13 cellular contexts compared by ENCODE assay signal in genomic region chr2:109530712-109531111, GRCh38.
DNase-seq lines count a peak whose midpoint lies in the region; ATAC-seq, FAIRE-seq and TF ChIP-seq lines count a peak whose summit lies in the region.
"Had no signal": no experiment of that assay in that cellular context is flagged by ENCODE, and none has a peak within 500 bp of the region (broad histone marks: within the 10 kb centered on the region; RNA-seq: fewer than 3 reads in every experiment).

No MANE protein-coding gene starts in this region.

- no peak overlapping the region for H3K4me3 ChIP-seq in HepG2 (replicated peaks in 1 of 3; ENCODE audit: insufficient read depth in 1 of 3, low read depth in 2 of 3, low read length in 3 of 3)
- no peak overlapping the region for H3K4me3 ChIP-seq in right lobe of liver
- H3K4me3 ChIP-seq in neural progenitor cell: no peak overlapping the region

- CTCF ChIA-PET in HepG2 (lab: Yijun Ruan, JAX; ENCODE audit: low intra/inter-chr PET ratio, low total read pairs): no interaction called here

- in situ Hi-C loops in HepG2 (cut with HindIII; ENCODE audit: extremely low pct_ligation_motif_present, low pct_unique_long_range_greater_than_20kb): loop anchor here (5.0 kb wide), 1 partner anchor 187 kb away; no protein-coding TSS in a partner anchor

- BruUV-seq in HepG2 (replicated peaks; lab: Mats Ljungman, UMichigan): no TSS peak

- H4K20me1 ChIP-seq in HepG2 (ENCODE audit: insufficient read depth, low read length) (no peaks in the 10 kb centered on the region), neural progenitor cell (ENCODE audit: low read depth) (no peaks in the 10 kb centered on the region)

- intact Hi-C loops in HepG2 (cut with micrococcal nuclease; ENCODE audit: unreplicated experiment): no loop called here
- intact Hi-C loops in right lobe of liver (cut with DNase I): no loop called here

- H3K9ac ChIP-seq in HepG2 (ENCODE audit: insufficient read depth, low read depth, low read length) (no peak overlapping the region), neural progenitor cell (no peak overlapping the region)

- H3K4me1 ChIP-seq in HepG2 (ENCODE audit: insufficient read depth, low read length) (peaks cover 22% of the 10 kb centered on the region), right lobe of liver (no peaks in the 10 kb centered on the region), neural progenitor cell (peaks cover 6% of the 10 kb centered on the region)

- WGBS in HepG2 (ENCODE audit: low lambda C conversion rate): 26% methylated on average over 6 of the region's 6 CpGs
- 36% methylated on average over 3 of the region's 6 CpGs for WGBS in right lobe of liver (ENCODE audit: insufficient coverage, low coverage, low lambda C conversion rate, missing lambda C conversion rate)

- POLR2A ChIA-PET in HepG2 (lab: Yijun Ruan, JAX): no interaction called here

- no peak for TF ChIP-seq RAD21 in HepG2 (CRISPR knock-in tag; IDR thresholded peaks at IDR 0.05)

- H3K4me2 ChIP-seq in HepG2 (ENCODE audit: low read depth, low read length) (no peak overlapping the region), neural progenitor cell (no peak overlapping the region)

- H3K36me3 ChIP-seq in HepG2 (replicated peaks in 1 of 2; ENCODE audit: control insufficient read depth in 1 of 2, insufficient read depth in 2 of 2, low read length in 2 of 2) (no peaks in the 10 kb centered on the region), right lobe of liver (no peaks in the 10 kb centered on the region), neural progenitor cell (no peaks in the 10 kb centered on the region)

- H3K9me3 ChIP-seq in HepG2 (ENCODE audit: low read length) (no peaks in the 10 kb centered on the region), right lobe of liver (no peaks in the 10 kb centered on the region), neural progenitor cell (ENCODE audit: low read depth) (no peaks in the 10 kb centered on the region)

- no peak for ATAC-seq in HepG2
- ATAC-seq in right lobe of liver: no peak

- H3K4me1 Mint-ChIP-seq in glutamatergic neuron (ENCODE audit: low read depth, unreplicated experiment): peaks cover 35% of the 10 kb centered on the region
- H3K4me1 Mint-ChIP-seq in neural progenitor cell: peaks cover 20% of the 10 kb centered on the region
- H3K4me1 Mint-ChIP-seq in immature natural killer cell: no peaks in the 10 kb centered on the region
- H3K4me1 Mint-ChIP-seq: B cell; CD8-positive, alpha-beta memory T cell had no signal

- DNase-seq in HepG2 (ENCODE audit: low spot score) (no peak), right lobe of liver (no peak), glutamatergic neuron (no peak), neural progenitor cell (ENCODE audit: low spot score) (no peak), DMS53 treated with DMSO at 0.1 percent for 48 hours (lab: John Stamatoyannopoulos, UW; ENCODE audit: unreplicated experiment) (no peak), immature natural killer cell (no peak), HCEC 1CT (no peak), activated T-cell treated with anti-CD3 and anti-CD28 coated beads for 4 hours (no peak)
- DNase-seq: CD8-positive, alpha-beta memory T cell; MV-4-11; NCI-H1417 treated with DMSO at 0.1 percent for 48 hours; NCI-H2029 treated with DMSO at 0.1 percent for 48 hours had no signal

- H3K79me2 ChIP-seq in HepG2 (ENCODE audit: insufficient read depth, low read length) (no peaks in the 10 kb centered on the region), neural progenitor cell (ENCODE audit: low read depth) (no peaks in the 10 kb centered on the region)

- H3K36me3 Mint-ChIP-seq in glutamatergic neuron (ENCODE audit: unreplicated experiment): no peaks in the 10 kb centered on the region
- H3K36me3 Mint-ChIP-seq in neural progenitor cell: peaks cover 1% of the 10 kb centered on the region
- no peaks in the 10 kb centered on the region for H3K36me3 Mint-ChIP-seq in immature natural killer cell
- H3K36me3 Mint-ChIP-seq: CD8-positive, alpha-beta memory T cell had no signal

- no peaks in the 10 kb centered on the region for H3F3A ChIP-seq in neural progenitor cell (ENCODE audit: low read depth)

- TF ChIP-seq POLR2A in HepG2 (IDR thresholded peaks at IDR 0.05; ENCODE audit: insufficient read depth in 1 of 2, low read depth in 2 of 2, low read length in 2 of 2) (no peak), right lobe of liver (IDR thresholded peaks at IDR 0.05) (no peak)

- H3K27ac ChIP-seq in HepG2 (ENCODE audit: extremely low read length, insufficient read depth, low read length) (no peak overlapping the region), right lobe of liver (no peak overlapping the region), neural progenitor cell (no peak overlapping the region)

- peaks cover 9 to 64% of the 10 kb centered on the region in 2 experiments for H3K27me3 ChIP-seq in HepG2 (ENCODE audit: control insufficient read depth in 1 of 2, insufficient read depth in 2 of 2, low read length in 2 of 2)
- no peaks in the 10 kb centered on the region for H3K27me3 ChIP-seq in right lobe of liver
- no peaks in the 10 kb centered on the region for H3K27me3 ChIP-seq in neural progenitor cell

- TF ChIP-seq EP300 in HepG2 (IDR thresholded peaks at IDR 0.05; ENCODE audit: low read depth in 2 of 2, low read length in 2 of 2): no peak
- no peak for TF ChIP-seq EP300 in HepG2 (CRISPR knock-in tag; IDR thresholded peaks at IDR 0.05; ENCODE audit: borderline replicate concordance)

- peak overlapping the region; percentile 80 for H3K27ac Mint-ChIP-seq in glutamatergic neuron (ENCODE audit: unreplicated experiment)
- peak overlapping the region; percentile 60 for H3K27ac Mint-ChIP-seq in neural progenitor cell
- no peak overlapping the region for H3K27ac Mint-ChIP-seq in immature natural killer cell
- H3K27ac Mint-ChIP-seq: B cell; CD8-positive, alpha-beta memory T cell had no signal

- H3K27me3 Mint-ChIP-seq in glutamatergic neuron (ENCODE audit: unreplicated experiment) (peaks cover 6% of the 10 kb centered on the region), neural progenitor cell (ENCODE audit: insufficient read depth, low read depth) (peaks cover 5% of the 10 kb centered on the region), immature natural killer cell (ENCODE audit: low read depth in 3 of 3) (peaks cover 2 to 11% (median 8%) of the 10 kb centered on the region in 3 donors)

- TF ChIP-seq CTCF in HepG2 (CRISPR knock-in tag; IDR thresholded peaks at IDR 0.05) (no peak), right lobe of liver (IDR thresholded peaks at IDR 0.05) (no peak), glutamatergic neuron (IDR thresholded peaks at IDR 0.05; ENCODE audit: partially characterized antibody, unreplicated experiment) (no peak), neural progenitor cell (IDR thresholded peaks at IDR 0.05) (no peak)

- FAIRE-seq in HepG2 (lab: Jason Lieb, UNC): no peak

- H3K9me3 Mint-ChIP-seq in glutamatergic neuron (ENCODE audit: unreplicated experiment): peaks cover 14% of the 10 kb centered on the region
- H3K9me3 Mint-ChIP-seq in neural progenitor cell: peaks cover 5% of the 10 kb centered on the region
- no peaks in the 10 kb centered on the region for H3K9me3 Mint-ChIP-seq in immature natural killer cell
- H3K9me3 Mint-ChIP-seq: CD8-positive, alpha-beta memory T cell had no signal

- H2AFZ ChIP-seq in HepG2 (ENCODE audit: low read length): no peak overlapping the region
- no peak overlapping the region for H2AFZ ChIP-seq in neural progenitor cell (replicated peaks)

- H3K4me3 Mint-ChIP-seq in glutamatergic neuron (ENCODE audit: unreplicated experiment) (no peak overlapping the region), neural progenitor cell (no peak overlapping the region), immature natural killer cell (no peak overlapping the region)
- H3K4me3 Mint-ChIP-seq: B cell; CD8-positive, alpha-beta memory T cell had no signal

TF ChIP-seq in HepG2, 621 proteins besides CTCF, POLR2A, EP300 and RAD21:
- TF ChIP-seq ZNF580 (CRISPR knock-in tag; IDR thresholded peaks at IDR 0.05; ENCODE audit: borderline replicate concordance, low read depth): no peak
- TF ChIP-seq ZNF18 (CRISPR knock-in tag; IDR thresholded peaks at IDR 0.05; ENCODE audit: insufficient replicate concordance): peak; percentile 9
TF ChIP-seq in HepG2: peak in this region for 1.

Comparison
In these comparisons a context has a peak if more than half of its experiments do, and no peak if none do; other contexts are left out.
1. H3K27ac Mint-ChIP-seq: peak in glutamatergic neuron (single experiment) and neural progenitor cell (single experiment); none in immature natural killer cell (0 of 6).